ENCODE assay signal across 8 cellular contexts in genomic region chr1:226723640-226724532, GRCh38. TPM values are rescaled to one million over a fixed set of nuclear protein-coding genes. Genes with fewer than 3 reads are reported as not detected.
DNase-seq lines count a peak whose midpoint lies in the region; ATAC-seq and TF ChIP-seq lines count a peak whose summit lies in the region.

No MANE protein-coding gene starts in this region.

- H3K4me3 ChIP-seq in AG04449 (ENCODE audit: low read depth, low read length), result no peak overlapping the region
- H3K4me3 ChIP-seq in H7 (ENCODE audit: insufficient read depth, low read depth, low read length), result no peak overlapping the region
- peak overlapping the region; percentile 51 for H3K4me3 ChIP-seq in naive thymus-derived CD4-positive, alpha-beta T cell (ENCODE audit: low read length)

- H3K4me3 Mint-ChIP-seq in naive thymus-derived CD4-positive, alpha-beta T cell, result peak overlapping the region; percentile 83 to 99 (median 92)

- peak; percentile 26 for ATAC-seq in naive thymus-derived CD4-positive, alpha-beta T cell
- ATAC-seq in GM19452 (IDR thresholded peaks at IDR 0.05; ENCODE audit: unreplicated experiment) (no peak), GM21528 (IDR thresholded peaks at IDR 0.05; ENCODE audit: low FRiP score, unreplicated experiment) (no peak), HG02588 (IDR thresholded peaks at IDR 0.05; ENCODE audit: unreplicated experiment) (no peak)

- no peaks in the 10 kb centered on the region for H3K36me3 ChIP-seq in H7 (replicated peaks; ENCODE audit: control insufficient read depth, insufficient read depth, low read length)
- H3K36me3 ChIP-seq in naive thymus-derived CD4-positive, alpha-beta T cell (ENCODE audit: control insufficient read depth in 2 of 3, insufficient read depth in 3 of 3, low read length in 3 of 3), result peaks cover 4 to 38% (median 9%) of the 10 kb centered on the region in 3 experiments

- POLR2A ChIA-PET in AG04449 (lab: Yijun Ruan, JAX), result no interaction called here
- POLR2A ChIA-PET in naive thymus-derived CD4-positive, alpha-beta T cell (lab: Charles Lee), result interaction anchor here (1.0 to 1.7 kb wide), 7 partner anchors 35 to 91 kb away, joined by 3 to 6 read pairs (median 4); no protein-coding TSS in a partner anchor

- no peaks in the 10 kb centered on the region for H3K27me3 Mint-ChIP-seq in naive thymus-derived CD4-positive, alpha-beta T cell

- H3K36me3 Mint-ChIP-seq in naive thymus-derived CD4-positive, alpha-beta T cell, result peaks cover 15 to 52% (median 46%) of the 10 kb centered on the region in 5 donors

- peaks cover 74 to 90% of the 10 kb centered on the region in 2 donors for H3K4me1 ChIP-seq in naive thymus-derived CD4-positive, alpha-beta T cell (ENCODE audit: control insufficient read depth in 2 of 2, insufficient read depth in 2 of 2, low read length in 2 of 2)

- H3K9me3 Mint-ChIP-seq in naive thymus-derived CD4-positive, alpha-beta T cell, result peaks cover 0 to 10% (median 0%) of the 10 kb centered on the region in 11 donors

- no peaks in the 10 kb centered on the region for H3K27me3 ChIP-seq in H7 (ENCODE audit: control insufficient read depth, insufficient read depth, low read length)
- H3K27me3 ChIP-seq in naive thymus-derived CD4-positive, alpha-beta T cell (ENCODE audit: control insufficient read depth in 2 of 2, insufficient read depth in 2 of 2, low read length in 2 of 2), result no peaks in the 10 kb centered on the region

- peaks cover 77 to 99% (median 91%) of the 10 kb centered on the region in 7 donors for H3K4me1 Mint-ChIP-seq in naive thymus-derived CD4-positive, alpha-beta T cell

- no peaks in the 10 kb centered on the region for H3K9me3 ChIP-seq in naive thymus-derived CD4-positive, alpha-beta T cell (ENCODE audit: control insufficient read depth in 2 of 3, low read length in 3 of 3)

- DNase-seq in AG04449 (ENCODE audit: low read depth, low spot score), result peak; percentile 34
- DNase-seq in H7, result peak; percentile 78
- peak; percentile 98 for DNase-seq in NCI-H69 (lab: John Stamatoyannopoulos, UW)
- DNase-seq in cerebellar cortex (ENCODE audit: low spot score), result peak; percentile 25
- peak in 5 of 9 donors; percentile 12 to 43 (median 25) for DNase-seq in naive thymus-derived CD4-positive, alpha-beta T cell

- TF ChIP-seq CTCF in AG04449 (IDR thresholded peaks at IDR 0.05; ENCODE audit: insufficient read depth, low read length, missing control alignments), result no peak

- CTCF ChIA-PET in AG04449 (lab: Yijun Ruan, JAX), result interaction anchor here (0.7 to 2.2 kb wide), 3 partner anchors 20 to 104 kb away, joined by 3 to 5 read pairs (median 3); no protein-coding TSS in a partner anchor
- CTCF ChIA-PET in naive thymus-derived CD4-positive, alpha-beta T cell (lab: Charles Lee), result interaction anchor here (1.4 to 1.7 kb wide), 3 partner anchors 7 to 15 kb away, joined by 3 to 8 read pairs (median 3); partner anchors contain the start of gene ITPKB

- H3K27ac Mint-ChIP-seq in naive thymus-derived CD4-positive, alpha-beta T cell, result peak overlapping the region; percentile 88 to 98 (median 94)

- peak overlapping the region; percentile 92 for H3K27ac ChIP-seq in naive thymus-derived CD4-positive, alpha-beta T cell (ENCODE audit: low read depth, low read length)

- intact Hi-C loops in naive thymus-derived CD4-positive, alpha-beta T cell (cut with micrococcal nuclease), result loop anchor here (1.0 kb wide), 2 partner anchors 9 to 10 kb away; no protein-coding TSS in a partner anchor

RNA-seq across cellular contexts. Expression of gene ITPKB, which starts 15.2 kb away (rescaled TPM):
- total RNA-seq in H7 (2014; rRNA removed; shearing (Covaris generic)), result 15.3 and 20.8 TPM in 2 replicates
- total RNA-seq in naive thymus-derived CD4-positive, alpha-beta T cell, result 100 to 1,000 TPM in 4 of 5 experiments, 10 to 100 TPM in 1; 51.7 to 429 (median 199) TPM
- polyA plus RNA-seq in naive thymus-derived CD4-positive, alpha-beta T cell, result 10 to 100 TPM; 81.0 to 86.8 TPM

Comparison
In these comparisons a context has a peak if more than half of its experiments do, and no peak if none do; other contexts are left out.
1. DNase-seq: peak in every context shown above with its lines; median percentile 98 in NCI-H69; 78 in H7; 34 in AG04449; 25 in cerebellar cortex; 25 in naive thymus-derived CD4-positive, alpha-beta T cell.